Comparison of ENCODE assay signal across 1 cellular context in the genomic region with DNA sequence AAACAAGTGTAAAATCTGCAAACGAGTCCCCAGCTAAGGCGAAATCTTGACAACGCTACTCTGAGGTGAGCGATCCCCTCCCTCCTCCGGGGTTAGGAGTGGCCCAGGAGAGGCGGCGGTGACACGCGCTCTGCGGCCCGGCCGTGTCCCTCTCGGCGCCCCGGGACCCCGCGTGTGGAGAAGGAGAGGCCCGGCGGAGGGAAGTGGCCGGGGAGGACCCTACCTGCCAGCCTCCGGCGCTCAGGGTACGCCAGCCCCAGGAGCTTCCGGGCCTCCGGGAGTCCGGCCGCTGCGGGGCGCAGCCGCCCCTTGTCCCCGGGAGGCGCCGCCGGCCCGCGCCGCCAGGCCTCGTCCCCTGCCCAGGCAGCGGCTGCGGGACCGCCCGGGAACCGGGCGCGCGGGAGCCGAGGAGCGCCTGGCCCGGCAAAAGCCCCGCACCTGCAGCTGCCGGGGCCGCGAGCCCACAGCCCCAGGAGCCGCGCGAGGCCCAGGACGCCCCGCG.
TF ChIP-seq lines count a peak whose summit lies in the region.

No MANE protein-coding gene starts in this region.

TF ChIP-seq in endothelial cell of umbilical vein, 7 proteins besides CTCF, POLR2A, EP300 and RAD21:
- no peak for TF ChIP-seq MYC (IDR thresholded peaks at IDR 0.05; ENCODE audit: low read depth, low read length)
- no peak for TF ChIP-seq EZH2 (IDR thresholded peaks at IDR 0.05; ENCODE audit: borderline replicate concordance, low read depth, low read length, severe bottlenecking)
- no peak for TF ChIP-seq POLR2AphosphoS5 (IDR thresholded peaks at IDR 0.05; ENCODE audit: insufficient read depth, low read depth, low read length)
- no peak for TF ChIP-seq JUN (IDR thresholded peaks at IDR 0.05; ENCODE audit: borderline replicate concordance, insufficient read depth, insufficient read length, low read depth)
- no peak for TF ChIP-seq FOS (IDR thresholded peaks at IDR 0.05; ENCODE audit: borderline replicate concordance, insufficient read depth, low read length)
